1 cellular context compared by ENCODE assay signal in genomic region chr7:97123115-97123514, GRCh38. TPM values are rescaled to one million over a fixed set of nuclear protein-coding genes. Genes with fewer than 3 reads are reported as not detected.
"Had no signal": no experiment of that assay in that cellular context is flagged by ENCODE, and none has a peak within 500 bp of the region (broad histone marks: within the 10 kb centered on the region; RNA-seq: fewer than 3 reads in every experiment).

No MANE protein-coding gene starts in this region.

RNA-seq across cellular contexts. Expression of gene SDHAF3, which starts 5.6 kb away (rescaled TPM):
- total RNA-seq: ascending aorta had no signal
